12 cellular contexts compared by ENCODE assay signal in the genomic region with DNA sequence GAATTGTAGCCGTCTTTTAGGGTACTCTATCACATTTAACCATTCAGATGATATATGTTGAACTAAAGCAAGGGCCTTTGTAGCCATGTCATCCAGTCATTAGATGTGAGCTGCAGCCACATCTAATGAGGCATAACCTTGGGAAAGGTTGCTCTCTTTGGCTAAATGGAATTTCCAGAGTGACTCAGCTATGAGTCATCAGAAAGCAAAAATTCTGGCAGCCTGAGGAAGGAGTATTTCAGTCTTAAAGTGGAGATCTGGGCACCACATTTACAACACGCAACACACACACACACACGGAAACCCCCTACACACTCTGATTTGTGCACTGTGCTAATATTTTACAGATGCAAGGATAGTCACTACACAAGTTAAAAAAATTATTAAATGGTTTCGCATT.
DNase-seq lines count a peak whose midpoint lies in the region; ATAC-seq and TF ChIP-seq lines count a peak whose summit lies in the region.
"Had no signal": no experiment of that assay in that cellular context is flagged by ENCODE, and none has a peak within 500 bp of the region (broad histone marks: within the 10 kb centered on the region; RNA-seq: fewer than 3 reads in every experiment).

No MANE protein-coding gene starts in this region.

- no peaks in the 10 kb centered on the region for H4K20me1 ChIP-seq in PC-3 (ENCODE audit: low read length)

- H3K4me3 ChIP-seq in PC-3 (ENCODE audit: low read length) (0 out of 2 replicates have a peak overlapping the region, but pooled peaks have one; percentile 3), sigmoid colon (no peak overlapping the region)
- H3K4me3 ChIP-seq: heart right ventricle had no signal

- H3K36me3 ChIP-seq in PC-3 (ENCODE audit: low read depth, low read length) (no peaks in the 10 kb centered on the region), sigmoid colon (no peaks in the 10 kb centered on the region)
- H3K36me3 ChIP-seq: heart right ventricle had no signal

- H3K9me3 Mint-ChIP-seq in activated T-cell treated with anti-CD3 and anti-CD28 coated beads, Interleukin-2, amount 50 U/mL, for 24 hours: no peaks in the 10 kb centered on the region
- peaks cover 0 to 6% of the 10 kb centered on the region in 2 donors for H3K9me3 Mint-ChIP-seq in effector memory CD8-positive, alpha-beta T cell

- no peak overlapping the region for H3K27ac Mint-ChIP-seq in activated T-cell treated with anti-CD3 and anti-CD28 coated beads, Interleukin-2, amount 50 U/mL, for 24 hours
- H3K27ac Mint-ChIP-seq in effector memory CD8-positive, alpha-beta T cell: no peak overlapping the region

- peak overlapping the region; percentile 58 for H3K4me2 ChIP-seq in PC-3 (ENCODE audit: low read length)

- WGBS in sigmoid colon, 2 donors: 88 to 95% methylated on average over 4 of the region's 4 CpGs

- peak; percentile 94 for ATAC-seq in PC-3
- ATAC-seq in esophagus mucosa: peak; percentile 68
- ATAC-seq in effector memory CD8-positive, alpha-beta T cell (replicated peaks): no peak

- H3K4me1 ChIP-seq in PC-3 (ENCODE audit: insufficient read depth, low read length) (peaks cover 13% of the 10 kb centered on the region), sigmoid colon (no peaks in the 10 kb centered on the region)
- H3K4me1 ChIP-seq: heart right ventricle had no signal

- peak; percentile 0 for DNase-seq in GM03348 (ENCODE audit: low spot score)
- DNase-seq in PC-3: peak; percentile 100
- DNase-seq in non-pigmented ciliary epithelial cell (ENCODE audit: low read depth): peak; percentile 44
- DNase-seq in sigmoid colon: no peak
- DNase-seq in cardiac septum (ENCODE audit: low spot score): no peak
- no peak for DNase-seq in activated T-cell treated with anti-CD3 and anti-CD28 coated beads, Interleukin-2, amount 50 U/mL, for 24 hours
- no peak for DNase-seq in effector memory CD8-positive, alpha-beta T cell
- DNase-seq: heart right ventricle, NCI-H1417, small intestine had no signal

- H3K4me3 Mint-ChIP-seq in activated T-cell treated with anti-CD3 and anti-CD28 coated beads, Interleukin-2, amount 50 U/mL, for 24 hours: no peak overlapping the region
- H3K4me3 Mint-ChIP-seq in effector memory CD8-positive, alpha-beta T cell: no peak overlapping the region

- peak overlapping the region; percentile 22 for H2AFZ ChIP-seq in PC-3 (ENCODE audit: low read length)

- no peaks in the 10 kb centered on the region for H3K27me3 Mint-ChIP-seq in activated T-cell treated with anti-CD3 and anti-CD28 coated beads, Interleukin-2, amount 50 U/mL, for 24 hours
- H3K27me3 Mint-ChIP-seq in effector memory CD8-positive, alpha-beta T cell: no peaks in the 10 kb centered on the region

- TF ChIP-seq CTCF in PC-3 (conservative IDR thresholded peaks at IDR 0.05; ENCODE audit: low read depth, low read length): no peak
- no peak for TF ChIP-seq CTCF in sigmoid colon (IDR thresholded peaks at IDR 0.05)

- no peaks in the 10 kb centered on the region for H3K4me1 Mint-ChIP-seq in activated T-cell treated with anti-CD3 and anti-CD28 coated beads, Interleukin-2, amount 50 U/mL, for 24 hours (ENCODE audit: low read depth)
- no peaks in the 10 kb centered on the region for H3K4me1 Mint-ChIP-seq in effector memory CD8-positive, alpha-beta T cell (ENCODE audit: low read depth in 2 of 2)

- CTCF ChIA-PET in PC-3 (lab: Charles Lee): interaction anchor here (0.6 kb wide), 1 partner anchor 88 kb away, joined by 4 read pairs; no protein-coding TSS in a partner anchor

- POLR2A ChIA-PET in PC-3 (lab: Charles Lee; ENCODE audit: unreplicated experiment): interaction anchor here (0.6 kb wide), 1 partner anchor 47 kb away, joined by 5 read pairs; no protein-coding TSS in a partner anchor

- intact Hi-C loops in PC-3 (cut with micrococcal nuclease) (loop anchor here (5.0 kb wide), 1 partner anchor 176 kb away; the partner anchor contains the start of gene ZWINT), sigmoid colon (cut with DNase I) (no loop called here), cardiac septum (cut with DNase I) (no loop called here)

- peak overlapping the region; percentile 62 for H3K27ac ChIP-seq in PC-3 (ENCODE audit: low read length)
- H3K27ac ChIP-seq in sigmoid colon: no peak overlapping the region
- H3K27ac ChIP-seq: heart right ventricle, VCaP had no signal

- no peaks in the 10 kb centered on the region for H3K9me3 ChIP-seq in PC-3 (ENCODE audit: low read length)
- no peaks in the 10 kb centered on the region for H3K9me3 ChIP-seq in sigmoid colon

- H3K27me3 ChIP-seq in PC-3 (ENCODE audit: low read length): no peaks in the 10 kb centered on the region
- no peaks in the 10 kb centered on the region for H3K27me3 ChIP-seq in sigmoid colon
- H3K27me3 ChIP-seq: heart right ventricle had no signal

- TF ChIP-seq EP300 in sigmoid colon (IDR thresholded peaks at IDR 0.05): no peak

- H3F3A ChIP-seq in PC-3 (ENCODE audit: low read length, unreplicated experiment): no peaks in the 10 kb centered on the region

- peak overlapping the region; percentile 7; the same call in 1 of the 2 replicates for H3K9ac ChIP-seq in PC-3 (ENCODE audit: low read length)

- no peaks in the 10 kb centered on the region for H3K9me2 ChIP-seq in PC-3 (replicated peaks; ENCODE audit: low read length)

- no peaks in the 10 kb centered on the region for H3K79me2 ChIP-seq in PC-3 (ENCODE audit: low read length)

- H3K36me3 Mint-ChIP-seq in activated T-cell treated with anti-CD3 and anti-CD28 coated beads, Interleukin-2, amount 50 U/mL, for 24 hours (ENCODE audit: low read depth): no peaks in the 10 kb centered on the region
- no peaks in the 10 kb centered on the region for H3K36me3 Mint-ChIP-seq in effector memory CD8-positive, alpha-beta T cell (ENCODE audit: insufficient read depth)

- no TSS peak for BruUV-seq in PC-3 (replicated peaks; lab: Mats Ljungman, UMichigan)

- TF ChIP-seq POLR2A in sigmoid colon (IDR thresholded peaks at IDR 0.05): no peak

Comparison
In these comparisons a context has a peak if more than half of its experiments do, and no peak if none do; other contexts are left out.
1. DNase-seq: peak in GM03348 (single experiment), PC-3 (single experiment) and non-pigmented ciliary epithelial cell (single experiment); none in sigmoid colon (single experiment), cardiac septum (single experiment), activated T-cell treated with anti-CD3 and anti-CD28 coated beads, Interleukin-2, amount 50 U/mL, for 24 hours (single experiment) and effector memory CD8-positive, alpha-beta T cell (0 of 3).